In genomic region chr1:12469990-12470389, GRCh38 we compare ENCODE assay signal across 16 cellular contexts.
DNase-seq lines count a peak whose midpoint lies in the region; ATAC-seq and TF ChIP-seq lines count a peak whose summit lies in the region.
"Had no signal": no experiment of that assay in that cellular context is flagged by ENCODE, and none has a peak within 500 bp of the region (broad histone marks: within the 10 kb centered on the region; RNA-seq: fewer than 3 reads in every experiment).

No MANE protein-coding gene starts in this region.

- no peaks in the 10 kb centered on the region for H3K27me3 ChIP-seq in MG63
- H3K27me3 ChIP-seq: SJSA1 had no signal

- H3K27me3 Mint-ChIP-seq in activated naive CD4-positive, alpha-beta T cell treated with anti-CD3 and anti-CD28 coated beads, Interleukin-2, amount 50 U/mL, for 24 hours, result no peaks in the 10 kb centered on the region
- H3K27me3 Mint-ChIP-seq in type B pancreatic cell, result no peaks in the 10 kb centered on the region
- H3K27me3 Mint-ChIP-seq: activated CD4-positive, alpha-beta memory T cell treated with anti-CD3 and anti-CD28 coated beads for 36 hours; activated T-helper 17 cell treated with anti-CD3 and anti-CD28 coated beads, Interleukin-2, amount 50 U/mL, for 72 hours had no signal

- H3K4me3 ChIP-seq in mucosa of descending colon, result no peak overlapping the region
- H3K4me3 ChIP-seq in MG63, result no peak overlapping the region
- H3K4me3 ChIP-seq: SJSA1 had no signal

- peaks cover 78% of the 10 kb centered on the region for H3K4me1 Mint-ChIP-seq in activated naive CD4-positive, alpha-beta T cell treated with anti-CD3 and anti-CD28 coated beads, Interleukin-2, amount 50 U/mL, for 24 hours
- H3K4me1 Mint-ChIP-seq in type B pancreatic cell (ENCODE audit: unreplicated experiment), result peaks cover 60% of the 10 kb centered on the region

- H3K27ac Mint-ChIP-seq in activated naive CD4-positive, alpha-beta T cell treated with anti-CD3 and anti-CD28 coated beads, Interleukin-2, amount 50 U/mL, for 24 hours, result peak overlapping the region; percentile 23
- peak overlapping the region; percentile 57 for H3K27ac Mint-ChIP-seq in type B pancreatic cell
- H3K27ac Mint-ChIP-seq: activated CD4-positive, alpha-beta memory T cell treated with anti-CD3 and anti-CD28 coated beads for 36 hours; activated T-helper 17 cell treated with anti-CD3 and anti-CD28 coated beads, Interleukin-2, amount 50 U/mL, for 72 hours had no signal

- H3K9me3 Mint-ChIP-seq in activated naive CD4-positive, alpha-beta T cell treated with anti-CD3 and anti-CD28 coated beads, Interleukin-2, amount 50 U/mL, for 24 hours, result no peaks in the 10 kb centered on the region
- no peaks in the 10 kb centered on the region for H3K9me3 Mint-ChIP-seq in type B pancreatic cell
- H3K9me3 Mint-ChIP-seq: activated CD4-positive, alpha-beta memory T cell treated with anti-CD3 and anti-CD28 coated beads for 36 hours; activated T-helper 17 cell treated with anti-CD3 and anti-CD28 coated beads, Interleukin-2, amount 50 U/mL, for 72 hours had no signal

- H3K36me3 Mint-ChIP-seq in activated naive CD4-positive, alpha-beta T cell treated with anti-CD3 and anti-CD28 coated beads, Interleukin-2, amount 50 U/mL, for 24 hours, result peaks cover 15% of the 10 kb centered on the region
- peaks cover 30% of the 10 kb centered on the region for H3K36me3 Mint-ChIP-seq in type B pancreatic cell

- intact Hi-C loops in mucosa of descending colon (cut with DNase I, micrococcal nuclease), result loop anchor here in 1 of 2 donors (10.0 kb wide), 1 partner anchor 145 kb away; the partner anchor contains the start of gene DHRS3
- intact Hi-C loops in posterior vena cava (cut with DNase I), result no loop called here

- no peak for DNase-seq in activated naive CD4-positive, alpha-beta T cell (lab: John Stamatoyannopoulos, UW)
- DNase-seq in SW480 (ENCODE audit: low spot score) (peak; percentile 59), mucosa of descending colon (no peak), type B pancreatic cell (ENCODE audit: extremely low spot score, unreplicated experiment) (no peak), MG63 (no peak), posterior vena cava (ENCODE audit: low spot score) (no peak)
- DNase-seq in activated CD4-positive, CD25-positive, alpha-beta regulatory T cell (lab: John Stamatoyannopoulos, UW), result no peak
- DNase-seq: activated CD4-positive, alpha-beta memory T cell treated with anti-CD3 and anti-CD28 coated beads for 36 hours; cortex of kidney; HCEC 1CT; kidney; stimulated activated naive CD4-positive, alpha-beta T cell had no signal

- ATAC-seq in mucosa of descending colon, result peak; percentile 28
- ATAC-seq: activated T-helper 17 cell treated with anti-CD3 and anti-CD28 coated beads, Interleukin-2, amount 50 U/mL, for 72 hours had no signal

- no peaks in the 10 kb centered on the region for H3K9me3 ChIP-seq in mucosa of descending colon
- H3K9me3 ChIP-seq in MG63, result peaks cover 7% of the 10 kb centered on the region
- H3K9me3 ChIP-seq: SJSA1 had no signal

- no peaks in the 10 kb centered on the region for H3K36me3 ChIP-seq in mucosa of descending colon (ENCODE audit: low read depth)
- peaks cover 46% of the 10 kb centered on the region for H3K36me3 ChIP-seq in MG63
- H3K36me3 ChIP-seq: SJSA1 had no signal

- TF ChIP-seq CTCF in mucosa of descending colon (IDR thresholded peaks at IDR 0.05) (no peak), type B pancreatic cell (conservative IDR thresholded peaks at IDR 0.05) (no peak)

- H3K4me3 Mint-ChIP-seq in activated naive CD4-positive, alpha-beta T cell treated with anti-CD3 and anti-CD28 coated beads, Interleukin-2, amount 50 U/mL, for 24 hours, result no peak overlapping the region
- H3K4me3 Mint-ChIP-seq in type B pancreatic cell, result peak overlapping the region; percentile 20
- H3K4me3 Mint-ChIP-seq: activated CD4-positive, alpha-beta memory T cell treated with anti-CD3 and anti-CD28 coated beads for 36 hours; activated T-helper 17 cell treated with anti-CD3 and anti-CD28 coated beads, Interleukin-2, amount 50 U/mL, for 72 hours had no signal

- H3K4me1 ChIP-seq in mucosa of descending colon (ENCODE audit: low read depth), result peaks cover 10% of the 10 kb centered on the region
- H3K4me1 ChIP-seq: parathyroid adenoma had no signal
